1 cellular context compared by ENCODE assay signal in genomic region chr5:321726-322251, GRCh38.
TF ChIP-seq lines count a peak whose summit lies in the region.

No MANE protein-coding gene starts in this region.

TF ChIP-seq in GM12878, 131 proteins besides CTCF, POLR2A, EP300 and RAD21:
- TF ChIP-seq, protein P1, sequence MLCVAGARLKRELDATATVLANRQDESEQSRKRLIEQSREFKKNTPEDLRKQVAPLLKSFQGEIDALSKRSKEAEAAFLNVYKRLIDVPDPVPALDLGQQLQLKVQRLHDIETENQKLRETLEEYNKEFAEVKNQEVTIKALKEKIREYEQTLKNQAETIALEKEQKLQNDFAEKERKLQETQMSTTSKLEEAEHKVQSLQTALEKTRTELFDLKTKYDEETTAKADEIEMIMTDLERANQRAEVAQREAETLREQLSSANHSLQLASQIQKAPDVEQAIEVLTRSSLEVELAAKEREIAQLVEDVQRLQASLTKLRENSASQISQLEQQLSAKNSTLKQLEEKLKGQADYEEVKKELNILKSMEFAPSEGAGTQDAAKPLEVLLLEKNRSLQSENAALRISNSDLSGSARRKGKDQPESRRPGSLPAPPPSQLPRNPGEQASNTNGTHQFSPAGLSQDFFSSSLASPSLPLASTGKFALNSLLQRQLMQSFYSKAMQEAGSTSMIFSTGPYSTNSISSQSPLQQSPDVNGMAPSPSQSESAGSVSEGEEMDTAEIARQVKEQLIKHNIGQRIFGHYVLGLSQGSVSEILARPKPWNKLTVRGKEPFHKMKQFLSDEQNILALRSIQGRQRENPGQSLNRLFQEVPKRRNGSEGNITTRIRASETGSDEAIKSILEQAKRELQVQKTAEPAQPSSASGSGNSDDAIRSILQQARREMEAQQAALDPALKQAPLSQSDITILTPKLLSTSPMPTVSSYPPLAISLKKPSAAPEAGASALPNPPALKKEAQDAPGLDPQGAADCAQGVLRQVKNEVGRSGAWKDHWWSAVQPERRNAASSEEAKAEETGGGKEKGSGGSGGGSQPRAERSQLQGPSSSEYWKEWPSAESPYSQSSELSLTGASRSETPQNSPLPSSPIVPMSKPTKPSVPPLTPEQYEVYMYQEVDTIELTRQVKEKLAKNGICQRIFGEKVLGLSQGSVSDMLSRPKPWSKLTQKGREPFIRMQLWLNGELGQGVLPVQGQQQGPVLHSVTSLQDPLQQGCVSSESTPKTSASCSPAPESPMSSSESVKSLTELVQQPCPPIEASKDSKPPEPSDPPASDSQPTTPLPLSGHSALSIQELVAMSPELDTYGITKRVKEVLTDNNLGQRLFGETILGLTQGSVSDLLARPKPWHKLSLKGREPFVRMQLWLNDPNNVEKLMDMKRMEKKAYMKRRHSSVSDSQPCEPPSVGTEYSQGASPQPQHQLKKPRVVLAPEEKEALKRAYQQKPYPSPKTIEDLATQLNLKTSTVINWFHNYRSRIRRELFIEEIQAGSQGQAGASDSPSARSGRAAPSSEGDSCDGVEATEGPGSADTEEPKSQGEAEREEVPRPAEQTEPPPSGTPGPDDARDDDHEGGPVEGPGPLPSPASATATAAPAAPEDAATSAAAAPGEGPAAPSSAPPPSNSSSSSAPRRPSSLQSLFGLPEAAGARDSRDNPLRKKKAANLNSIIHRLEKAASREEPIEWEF (IDR thresholded peaks at IDR 0.05; ENCODE audit: insufficient replicate concordance, low read depth, low read length), result no peak
- TF ChIP-seq IKZF1 (conservative IDR thresholded peaks at IDR 0.05) (peak; percentile 94), SMARCA5 (IDR thresholded peaks at IDR 0.05) (peak; percentile 7; the same call in 1 of the 2 replicates), LARP7 (IDR thresholded peaks at IDR 0.05) (peak; percentile 67), ZNF207 (IDR thresholded peaks at IDR 0.05; ENCODE audit: borderline replicate concordance) (no peak), TCF3 (IDR thresholded peaks at IDR 0.05; ENCODE audit: borderline replicate concordance, insufficient read depth, low read depth, low read length) (no peak), GATAD2B (conservative IDR thresholded peaks at IDR 0.05; ENCODE audit: low read depth) (peak; percentile 90), KAT2A (conservative IDR thresholded peaks at IDR 0.05; ENCODE audit: control insufficient read depth, low read depth, low read length) (no peak), NFXL1 (IDR thresholded peaks at IDR 0.05; ENCODE audit: borderline replicate concordance) (0 out of 2 replicates have a peak, but pooled peaks have one; percentile 20), RUNX3 (IDR thresholded peaks at IDR 0.05; ENCODE audit: low read length) (no peak)
